Comparison of ENCODE assay signal across 12 cellular contexts in genomic region chr18:49786019-49786720, GRCh38.
"Had no signal": no experiment of that assay in that cellular context is flagged by ENCODE, and none has a peak within 500 bp of the region (broad histone marks: within the 10 kb centered on the region; RNA-seq: fewer than 3 reads in every experiment).

No MANE protein-coding gene starts in this region.

- H3K4me1 ChIP-seq: parathyroid adenoma, testis had no signal

- H3K4me3 Mint-ChIP-seq: brain; dendritic cell treated with granulocyte-macrophage colony-stimulating factor and Interleukin-4, amounts not matched to agents 40 ng/mL and 50 ng/mL, for 4 days; endodermal cell; stimulated activated naive CD8-positive, alpha-beta T cell treated with anti-CD3 and anti-CD28 coated beads, Interleukin-15, Interleukin-2, amounts not matched to agents 100 ng/mL and 50 ng/mL, for 24 hours had no signal

- ATAC-seq: SK-N-SH treated with all-trans-retinoic acid at 6 μM for 48 hours had no signal

- H3K27ac ChIP-seq: hepatocyte, parathyroid adenoma, testis had no signal

- DNase-seq: activated gamma-delta T cell treated with Interleukin-2 at 50 U/mL for 16 hours; amygdala; cerebellar nuclear complex; endodermal cell; stimulated activated CD4-positive, alpha-beta T cell treated with anti-CD3 and anti-CD28 coated beads, Interleukin-4, amount 100 ng/mL, for 1 hour; testis had no signal

- H3K79me2 ChIP-seq: hepatocyte, parathyroid adenoma had no signal

- H3K9me3 Mint-ChIP-seq: brain; dendritic cell treated with granulocyte-macrophage colony-stimulating factor and Interleukin-4, amounts not matched to agents 40 ng/mL and 50 ng/mL, for 4 days; endodermal cell; stimulated activated naive CD8-positive, alpha-beta T cell treated with anti-CD3 and anti-CD28 coated beads, Interleukin-15, Interleukin-2, amounts not matched to agents 100 ng/mL and 50 ng/mL, for 24 hours had no signal

- H3K4me2 ChIP-seq: hepatocyte had no signal

- H3K27ac Mint-ChIP-seq: brain; dendritic cell treated with granulocyte-macrophage colony-stimulating factor and Interleukin-4, amounts not matched to agents 40 ng/mL and 50 ng/mL, for 4 days; endodermal cell; stimulated activated naive CD8-positive, alpha-beta T cell treated with anti-CD3 and anti-CD28 coated beads, Interleukin-15, Interleukin-2, amounts not matched to agents 100 ng/mL and 50 ng/mL, for 24 hours had no signal

- H3K27me3 Mint-ChIP-seq: brain; dendritic cell treated with granulocyte-macrophage colony-stimulating factor and Interleukin-4, amounts not matched to agents 40 ng/mL and 50 ng/mL, for 4 days; stimulated activated naive CD8-positive, alpha-beta T cell treated with anti-CD3 and anti-CD28 coated beads, Interleukin-15, Interleukin-2, amounts not matched to agents 100 ng/mL and 50 ng/mL, for 24 hours had no signal

- H3K4me3 ChIP-seq: hepatocyte, testis had no signal

- H3K4me1 Mint-ChIP-seq: endodermal cell had no signal

- H3K9me3 ChIP-seq: testis had no signal

- H3K9ac ChIP-seq: parathyroid adenoma had no signal

- H2AFZ ChIP-seq: hepatocyte, parathyroid adenoma had no signal

- H3K27me3 ChIP-seq: hepatocyte, testis had no signal
